Comparison of ENCODE assay signal across 10 cellular contexts in genomic region chr21:43585924-43586411, GRCh38.
DNase-seq lines count a peak whose midpoint lies in the region; ATAC-seq and TF ChIP-seq lines count a peak whose summit lies in the region.
"Had no signal": no experiment of that assay in that cellular context is flagged by ENCODE, and none has a peak within 500 bp of the region (broad histone marks: within the 10 kb centered on the region; RNA-seq: fewer than 3 reads in every experiment).

No MANE protein-coding gene starts in this region.

- TF ChIP-seq EP300 in tibial nerve (IDR thresholded peaks at IDR 0.05), result peak; percentile 99

- H3K27me3 Mint-ChIP-seq in effector memory CD8-positive, alpha-beta T cell, result peaks cover 11 to 32% of the 10 kb centered on the region in 2 donors
- H3K27me3 Mint-ChIP-seq: activated naive CD8-positive, alpha-beta T cell had no signal

- no peak for TF ChIP-seq CTCF in body of pancreas (IDR thresholded peaks at IDR 0.05)
- no peak for TF ChIP-seq CTCF in kidney epithelial cell (IDR thresholded peaks at IDR 0.05; ENCODE audit: insufficient read depth, low read length, poor library complexity, severe bottlenecking)
- no peak for TF ChIP-seq CTCF in tibial nerve (IDR thresholded peaks at IDR 0.05)

- no peaks in the 10 kb centered on the region for H3K9me3 Mint-ChIP-seq in effector memory CD8-positive, alpha-beta T cell

- H3K36me3 ChIP-seq in body of pancreas (replicated peaks in 1 of 2; ENCODE audit: insufficient read depth in 1 of 2, low read depth in 2 of 2) (no peaks in the 10 kb centered on the region), kidney epithelial cell (ENCODE audit: control insufficient read depth, insufficient read depth, low read length) (no peaks in the 10 kb centered on the region), tibial nerve (no peaks in the 10 kb centered on the region)

- DNase-seq in DMS53 (lab: John Stamatoyannopoulos, UW) (peak; percentile 37), DMS53 treated with DMSO at 0.1 percent for 48 hours (lab: John Stamatoyannopoulos, UW; ENCODE audit: unreplicated experiment) (no peak), body of pancreas (peak; percentile 66 to 89 (median 79)), kidney epithelial cell (ENCODE audit: low read depth) (peak; percentile 100), tibial nerve (ENCODE audit: low spot score in 2 of 2) (peak; percentile 48 to 92), posterior vena cava (ENCODE audit: low spot score) (no peak), T-helper 9 cell (no peak)
- DNase-seq in effector memory CD8-positive, alpha-beta T cell, result no peak

- no peak overlapping the region for H3K27ac Mint-ChIP-seq in effector memory CD8-positive, alpha-beta T cell
- H3K27ac Mint-ChIP-seq: activated naive CD8-positive, alpha-beta T cell had no signal

- H3K4me1 ChIP-seq in body of pancreas (peaks cover 26% of the 10 kb centered on the region), tibial nerve (peaks cover 3 to 37% (median 15%) of the 10 kb centered on the region in 4 donors)

- H3K4me1 Mint-ChIP-seq in effector memory CD8-positive, alpha-beta T cell (ENCODE audit: low read depth in 2 of 2), result no peaks in the 10 kb centered on the region

- WGBS in body of pancreas, 2 donors, result 19 to 22% methylated on average over 9 of the region's 9 CpGs
- WGBS in tibial nerve, 2 donors, result 5 to 6% methylated on average over 9 of the region's 9 CpGs

- peak; percentile 99 for ATAC-seq in body of pancreas
- no peak for ATAC-seq in effector memory CD8-positive, alpha-beta T cell (replicated peaks)

- H3K27ac ChIP-seq in body of pancreas, result peak overlapping the region in 3 of 4 donors; percentile 48 to 79 (median 59)
- peak overlapping the region; percentile 56 to 90 (median 84) for H3K27ac ChIP-seq in tibial nerve
- H3K27ac ChIP-seq: 22Rv1 had no signal

- H3K9me3 ChIP-seq in body of pancreas, result no peaks in the 10 kb centered on the region
- H3K9me3 ChIP-seq in tibial nerve, result no peaks in the 10 kb centered on the region

- TF ChIP-seq POLR2A in body of pancreas (IDR thresholded peaks at IDR 0.05), result no peak
- no peak for TF ChIP-seq POLR2A in tibial nerve (IDR thresholded peaks at IDR 0.05)

- no peaks in the 10 kb centered on the region for H3K36me3 Mint-ChIP-seq in effector memory CD8-positive, alpha-beta T cell (ENCODE audit: insufficient read depth)
- H3K36me3 Mint-ChIP-seq: activated naive CD8-positive, alpha-beta T cell had no signal

- intact Hi-C loops in body of pancreas (cut with DNase I), result no loop called here
- intact Hi-C loops in posterior vena cava (cut with DNase I), result no loop called here

- no peak overlapping the region for H3K4me3 ChIP-seq in body of pancreas
- no peak overlapping the region for H3K4me3 ChIP-seq in kidney epithelial cell (ENCODE audit: low read depth, low read length)
- H3K4me3 ChIP-seq in tibial nerve, result no peak overlapping the region

- no peak overlapping the region for H3K4me3 Mint-ChIP-seq in effector memory CD8-positive, alpha-beta T cell
- H3K4me3 Mint-ChIP-seq: activated naive CD8-positive, alpha-beta T cell had no signal

- no peaks in the 10 kb centered on the region for H3K27me3 ChIP-seq in body of pancreas
- H3K27me3 ChIP-seq in kidney epithelial cell (ENCODE audit: control insufficient read depth, insufficient read depth, low read length), result no peaks in the 10 kb centered on the region
- no peaks in the 10 kb centered on the region for H3K27me3 ChIP-seq in tibial nerve

Comparison
In these comparisons a context has a peak if more than half of its experiments do, and no peak if none do; other contexts are left out.
1. DNase-seq: peak in DMS53 (single experiment), body of pancreas (4 of 4), kidney epithelial cell (single experiment) and tibial nerve (2 of 2); none in DMS53 treated with DMSO at 0.1 percent for 48 hours (single experiment), effector memory CD8-positive, alpha-beta T cell (0 of 3), posterior vena cava (single experiment) and T-helper 9 cell (single experiment).